In the genomic region with DNA sequence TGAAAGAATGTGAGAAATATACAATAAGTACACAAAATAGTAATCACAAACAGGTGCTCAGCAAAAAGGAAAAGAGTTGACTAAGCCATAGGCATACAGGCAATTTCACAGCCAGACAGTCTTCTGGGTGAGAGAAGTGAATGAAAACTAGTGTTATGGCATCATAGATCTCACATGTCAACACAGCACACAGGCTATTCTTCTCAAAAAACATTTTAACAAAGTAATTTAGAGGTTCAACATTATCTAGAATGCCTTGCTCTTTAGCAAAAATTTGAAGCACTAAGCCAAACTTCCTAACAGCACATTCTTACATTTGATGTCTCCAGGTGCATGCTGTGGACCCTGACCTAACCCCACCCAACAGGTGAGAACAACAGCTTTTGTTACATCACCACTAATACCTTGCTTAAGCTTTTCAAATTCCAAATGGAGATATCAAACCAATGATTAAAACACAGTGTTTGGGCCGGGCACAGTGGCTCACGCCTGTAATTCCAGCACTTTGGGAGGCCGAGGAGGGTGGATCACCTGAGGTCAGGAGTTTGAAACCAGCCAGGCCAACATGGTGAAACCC, we compare ENCODE assay signal across 18 cellular contexts. TPM values are rescaled to one million over a fixed set of nuclear protein-coding genes. Genes with fewer than 3 reads are reported as not detected.
DNase-seq lines count a peak whose midpoint lies in the region; ATAC-seq and TF ChIP-seq lines count a peak whose summit lies in the region.
"Had no signal": no experiment of that assay in that cellular context is flagged by ENCODE, and none has a peak within 500 bp of the region (broad histone marks: within the 10 kb centered on the region; RNA-seq: fewer than 3 reads in every experiment).

No MANE protein-coding gene starts in this region.

- H3K36me3 Mint-ChIP-seq in activated T-cell treated with anti-CD3 and anti-CD28 coated beads, Interleukin-2, amount 50 U/mL, for 72 hours (ENCODE audit: insufficient read depth in 2 of 2) = peaks cover 5 to 8% of the 10 kb centered on the region in 2 donors

- H3K9me3 ChIP-seq in hepatocyte (ENCODE audit: low read depth) (no peaks in the 10 kb centered on the region), prostate gland (no peaks in the 10 kb centered on the region)
- H3K9me3 ChIP-seq: BLaER1, lower lobe of right lung, suprapubic skin, uterus had no signal

- H3K9me2 ChIP-seq in hepatocyte (replicated peaks; ENCODE audit: insufficient read depth) = no peaks in the 10 kb centered on the region

- H3K4me1 ChIP-seq in hepatocyte (ENCODE audit: insufficient read depth) = peaks cover 5% of the 10 kb centered on the region
- no peaks in the 10 kb centered on the region for H3K4me1 ChIP-seq in prostate gland (replicated peaks)
- H3K4me1 ChIP-seq: BLaER1, suprapubic skin had no signal

- H3K27ac Mint-ChIP-seq in activated T-cell treated with anti-CD3 and anti-CD28 coated beads, Interleukin-2, amount 50 U/mL, for 72 hours = peak overlapping the region; percentile 58
- no peak overlapping the region for H3K27ac Mint-ChIP-seq in stimulated activated naive CD8-positive, alpha-beta T cell treated with anti-CD3 and anti-CD28 coated beads, Interleukin-15, amount 100 ng/mL, for 72 hours

- peaks cover 80% of the 10 kb centered on the region for H3K79me2 ChIP-seq in hepatocyte

- H3K4me3 ChIP-seq in hepatocyte = no peak overlapping the region
- no peak overlapping the region for H3K4me3 ChIP-seq in prostate gland
- H3K4me3 ChIP-seq: BLaER1, lower lobe of right lung, suprapubic skin, uterus had no signal

- H3K4me3 Mint-ChIP-seq in activated T-cell treated with anti-CD3 and anti-CD28 coated beads, Interleukin-2, amount 50 U/mL, for 72 hours = no peak overlapping the region
- peak overlapping the region in 1 of 2 donors; percentile 3 for H3K4me3 Mint-ChIP-seq in stimulated activated naive CD8-positive, alpha-beta T cell treated with anti-CD3 and anti-CD28 coated beads, Interleukin-15, amount 100 ng/mL, for 72 hours

- H3K36me3 ChIP-seq in hepatocyte (replicated peaks; ENCODE audit: insufficient read depth, low read depth) (no peaks in the 10 kb centered on the region), prostate gland (no peaks in the 10 kb centered on the region)
- H3K36me3 ChIP-seq: BLaER1, uterus had no signal

- H3K9me3 Mint-ChIP-seq in activated T-cell treated with anti-CD3 and anti-CD28 coated beads, Interleukin-2, amount 50 U/mL, for 72 hours = no peaks in the 10 kb centered on the region
- no peaks in the 10 kb centered on the region for H3K9me3 Mint-ChIP-seq in stimulated activated naive CD8-positive, alpha-beta T cell treated with anti-CD3 and anti-CD28 coated beads, Interleukin-15, amount 100 ng/mL, for 72 hours

- H3K27me3 ChIP-seq in hepatocyte = no peaks in the 10 kb centered on the region
- no peaks in the 10 kb centered on the region for H3K27me3 ChIP-seq in prostate gland (replicated peaks; ENCODE audit: insufficient read depth)
- H3K27me3 ChIP-seq: BLaER1, suprapubic skin, uterus had no signal

- no peaks in the 10 kb centered on the region for H3K27me3 Mint-ChIP-seq in activated T-cell treated with anti-CD3 and anti-CD28 coated beads, Interleukin-2, amount 50 U/mL, for 72 hours (ENCODE audit: low read depth)
- no peaks in the 10 kb centered on the region for H3K27me3 Mint-ChIP-seq in stimulated activated naive CD8-positive, alpha-beta T cell treated with anti-CD3 and anti-CD28 coated beads, Interleukin-15, amount 100 ng/mL, for 72 hours

- H4K20me1 ChIP-seq in hepatocyte (ENCODE audit: insufficient read depth, poor library complexity, severe bottlenecking) = peaks cover 22% of the 10 kb centered on the region
- H4K20me1 ChIP-seq: BLaER1 had no signal

- ATAC-seq in activated T-cell treated with anti-CD3 and anti-CD28 coated beads, Interleukin-2, amount 50 U/mL, for 72 hours (replicated peaks in 1 of 2) = no peak
- ATAC-seq in stimulated activated naive CD8-positive, alpha-beta T cell treated with anti-CD3 and anti-CD28 coated beads, Interleukin-15, amount 100 ng/mL, for 72 hours = peak; percentile 49
- no peak for ATAC-seq in HG02884 (IDR thresholded peaks at IDR 0.05; ENCODE audit: unreplicated experiment)
- ATAC-seq: lower lobe of right lung had no signal

- peak overlapping the region; percentile 44 for H3K27ac ChIP-seq in hepatocyte
- H3K27ac ChIP-seq in prostate gland = no peak overlapping the region
- H3K27ac ChIP-seq: BLaER1, HL-60, lower lobe of right lung, suprapubic skin, uterus had no signal

- H2AFZ ChIP-seq in hepatocyte = no peak overlapping the region

- no peak for TF ChIP-seq POLR2A in prostate gland (IDR thresholded peaks at IDR 0.05)

- intact Hi-C loops in prostate gland (cut with DNase I) = no loop called here

- WGBS in hepatocyte (ENCODE audit: low lambda C conversion rate, missing lambda C conversion rate) = 85% methylated on average over 3 of the region's 3 CpGs
- WGBS in prostate gland = 96% methylated on average over 3 of the region's 3 CpGs

- peaks cover 17% of the 10 kb centered on the region for H3K4me1 Mint-ChIP-seq in activated T-cell treated with anti-CD3 and anti-CD28 coated beads, Interleukin-2, amount 50 U/mL, for 72 hours (ENCODE audit: low read depth)
- peaks cover 39% of the 10 kb centered on the region for H3K4me1 Mint-ChIP-seq in stimulated activated naive CD8-positive, alpha-beta T cell treated with anti-CD3 and anti-CD28 coated beads, Interleukin-15, amount 100 ng/mL, for 72 hours

- no peak overlapping the region for H3K4me2 ChIP-seq in hepatocyte
- H3K4me2 ChIP-seq: BLaER1 had no signal

- DNase-seq in activated T-cell treated with anti-CD3 and anti-CD28 coated beads, Interleukin-2, amount 50 U/mL, for 72 hours = no peak
- no peak for DNase-seq in activated T-cell treated with anti-CD3 and anti-CD28 coated beads, Interleukin-2, amount 50 U/mL, for 1 hour
- peak; percentile 23 for DNase-seq in SW480 (ENCODE audit: low spot score)
- no peak for DNase-seq in hepatocyte (ENCODE audit: low spot score)
- DNase-seq in stimulated activated naive CD8-positive, alpha-beta T cell treated with anti-CD3 and anti-CD28 coated beads, Interleukin-15, amount 100 ng/mL, for 72 hours = no peak
- DNase-seq in prostate gland (ENCODE audit: low spot score) = no peak
- DNase-seq in DMS79 (lab: John Stamatoyannopoulos, UW) = no peak
- DNase-seq: activated CD8-positive, alpha-beta memory T cell treated with anti-CD3 and anti-CD28 coated beads for 24 hours; hippocampal formation; islet precursor cell; lower lobe of right lung; NCI-H146; NCI-H82; uterus had no signal

- TF ChIP-seq CTCF in hepatocyte (IDR thresholded peaks at IDR 0.05; ENCODE audit: poor library complexity) = no peak
- no peak for TF ChIP-seq CTCF in prostate gland (IDR thresholded peaks at IDR 0.05)

RNA-seq across cellular contexts. Expression of gene OTUD7B, which starts 30.5 kb away (rescaled TPM):
- total RNA-seq in activated T-cell treated with anti-CD3 and anti-CD28 coated beads, Interleukin-2, amount 50 U/mL, for 72 hours = 10 to 100 TPM; 30.3 to 34.8 TPM
- total RNA-seq in hepatocyte (17.1 and 17.8 TPM in 2 replicates), prostate gland (10 to 100 TPM; 13.5 to 27.3 TPM)
- polyA plus RNA-seq in hepatocyte = 2.8 and 3.6 TPM in 2 replicates

RNA-seq across cellular contexts. Expression of gene MTMR11, which starts 43.4 kb away (rescaled TPM):
- total RNA-seq in activated T-cell treated with anti-CD3 and anti-CD28 coated beads, Interleukin-2, amount 50 U/mL, for 72 hours = 1 to 10 TPM; 6.9 to 9.2 TPM
- 34.8 and 37.0 TPM in 2 replicates for total RNA-seq in hepatocyte
- 34.0 and 40.2 TPM in 2 replicates for polyA plus RNA-seq in hepatocyte
- total RNA-seq in prostate gland = 10 to 100 TPM in 1 of 2 donors, 1 to 10 TPM in 1; 2.6 to 25.5 TPM

RNA-seq across cellular contexts. Expression of gene SF3B4, which starts 52.5 kb away (rescaled TPM):
- 10 to 100 TPM; 59.7 to 74.4 TPM for total RNA-seq in activated T-cell treated with anti-CD3 and anti-CD28 coated beads, Interleukin-2, amount 50 U/mL, for 72 hours
- total RNA-seq in hepatocyte = 16.8 and 23.3 TPM in 2 replicates
- 58.6 and 68.0 TPM in 2 replicates for polyA plus RNA-seq in hepatocyte
- 10 to 100 TPM; 15.0 to 22.1 TPM for total RNA-seq in prostate gland
